Comparison of ENCODE assay signal across 11 cellular contexts in the genomic region with DNA sequence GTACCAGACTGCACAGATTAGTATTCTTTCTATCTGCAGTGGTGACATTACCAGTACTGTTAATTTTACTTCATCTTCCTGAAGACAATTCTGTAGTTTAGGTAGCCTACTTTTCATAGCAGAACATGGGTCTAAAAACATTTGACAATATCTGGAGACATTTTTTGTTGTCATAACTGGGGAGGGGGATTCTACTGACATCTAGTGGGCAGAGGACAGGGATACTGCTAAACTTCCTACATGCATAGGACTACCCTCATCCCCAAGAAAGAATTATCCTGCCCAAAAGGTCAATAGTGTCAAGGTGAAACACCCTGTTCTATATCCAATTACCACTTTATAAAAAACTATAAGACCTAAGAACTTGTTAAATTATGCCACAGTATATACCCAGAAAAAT. TPM values are rescaled to one million over a fixed set of nuclear protein-coding genes. Genes with fewer than 3 reads are reported as not detected.
DNase-seq lines count a peak whose midpoint lies in the region; ATAC-seq and TF ChIP-seq lines count a peak whose summit lies in the region.
"Had no signal": no experiment of that assay in that cellular context is flagged by ENCODE, and none has a peak within 500 bp of the region (broad histone marks: within the 10 kb centered on the region; RNA-seq: fewer than 3 reads in every experiment).

No MANE protein-coding gene starts in this region.

- H3K27me3 Mint-ChIP-seq in glutamatergic neuron (ENCODE audit: unreplicated experiment): peaks cover 15% of the 10 kb centered on the region

- no peaks in the 10 kb centered on the region for H3K4me1 Mint-ChIP-seq in glutamatergic neuron (ENCODE audit: low read depth, unreplicated experiment)

- no peak overlapping the region for H3K27ac Mint-ChIP-seq in glutamatergic neuron (ENCODE audit: unreplicated experiment)

- ATAC-seq in HG03135 (IDR thresholded peaks at IDR 0.05; ENCODE audit: unreplicated experiment): no peak

- no peaks in the 10 kb centered on the region for H3K27me3 ChIP-seq in BJ (ENCODE audit: control insufficient read depth, insufficient read depth, low read length)
- H3K27me3 ChIP-seq: upper lobe of left lung had no signal

- H3K36me3 Mint-ChIP-seq in glutamatergic neuron (ENCODE audit: unreplicated experiment): peaks cover 13% of the 10 kb centered on the region

- peaks cover 6% of the 10 kb centered on the region for H3K9me3 Mint-ChIP-seq in glutamatergic neuron (ENCODE audit: unreplicated experiment)

- H3K4me3 Mint-ChIP-seq in glutamatergic neuron (ENCODE audit: unreplicated experiment): no peak overlapping the region

- TF ChIP-seq CTCF in BJ (IDR thresholded peaks at IDR 0.05; ENCODE audit: insufficient read depth, low read depth, low read length): peak; percentile 17; the same call in 1 of the 2 replicates
- peak; percentile 55 for TF ChIP-seq CTCF in glutamatergic neuron (IDR thresholded peaks at IDR 0.05; ENCODE audit: partially characterized antibody, unreplicated experiment)

- DNase-seq in BJ (ENCODE audit: low read depth) (no peak), HEK293T (ENCODE audit: extremely low spot score) (peak; percentile 23), OCI-M1 (lab: John Stamatoyannopoulos, UW) (peak; percentile 23), glutamatergic neuron (no peak), NCI-H524 treated with DMSO at 0.1 percent for 48 hours (lab: John Stamatoyannopoulos, UW) (no peak), midbrain (lab: John Stamatoyannopoulos, UW) (no peak), Ammon's horn (ENCODE audit: low spot score) (no peak)
- DNase-seq: EL had no signal

- POLR2A ChIA-PET in BJ (lab: Charles Lee): no interaction called here
- POLR2A ChIA-PET in HEK293T (lab: Yijun Ruan, JAX): no interaction called here

- no peaks in the 10 kb centered on the region for H3K36me3 ChIP-seq in BJ (ENCODE audit: control insufficient read depth, insufficient read depth, low read length)
- H3K36me3 ChIP-seq: upper lobe of left lung had no signal

- H3K4me3 ChIP-seq in BJ (ENCODE audit: low read depth, low read length): no peak overlapping the region
- H3K4me3 ChIP-seq: coronary artery, upper lobe of left lung had no signal

- CTCF ChIA-PET in BJ (lab: Yijun Ruan, JAX) (no interaction called here), HEK293T (lab: Yijun Ruan, JAX) (no interaction called here)

TF ChIP-seq in HEK293T, 16 proteins besides CTCF, POLR2A, EP300 and RAD21:
- no peak for TF ChIP-seq ZNF384 (IDR thresholded peaks at IDR 0.05)
- TF ChIP-seq FOXM1 (IDR thresholded peaks at IDR 0.05; ENCODE audit: borderline replicate concordance): no peak

RNA-seq across cellular contexts. Expression of gene ARHGAP29, which starts 3.4 kb away (rescaled TPM):
- polyA plus RNA-seq in BJ (2011; rRNA removed): 21.5 and 40.4 TPM in 2 replicates
- 25.5 and 29.1 TPM in 2 replicates for polyA minus RNA-seq in BJ (2011; rRNA and poly(A)+ RNA removed)
- total RNA-seq in glutamatergic neuron (ENCODE audit: unreplicated experiment): 1.1 TPM

Comparison
In these comparisons a context has a peak if more than half of its experiments do, and no peak if none do; other contexts are left out.
1. DNase-seq: peak in HEK293T (single experiment) and OCI-M1 (single experiment); none in BJ (single experiment), glutamatergic neuron (single experiment), NCI-H524 treated with DMSO at 0.1 percent for 48 hours (single experiment), midbrain (single experiment) and Ammon's horn (single experiment).